In genomic region chr15:58484794-58485600, GRCh38 we compare ENCODE assay signal across 11 cellular contexts. TPM values are rescaled to one million over a fixed set of nuclear protein-coding genes. Genes with fewer than 3 reads are reported as not detected.
A peak's percentile ranks its signal among the peaks of the same experiment; 100 is the strongest.
DNase-seq lines count a peak whose midpoint lies in the region; ATAC-seq, FAIRE-seq and TF ChIP-seq lines count a peak whose summit lies in the region.
"Had no signal": no experiment of that assay in that cellular context is flagged by ENCODE, and none has a peak within 500 bp of the region (broad histone marks: within the 10 kb centered on the region; RNA-seq: fewer than 3 reads in every experiment).

No MANE protein-coding gene starts in this region.

- no peaks in the 10 kb centered on the region for H3K27me3 ChIP-seq in right lobe of liver
- no peaks in the 10 kb centered on the region for H3K27me3 ChIP-seq in HepG2 (ENCODE audit: control insufficient read depth in 1 of 2, insufficient read depth in 2 of 2, low read length in 2 of 2)
- no peaks in the 10 kb centered on the region for H3K27me3 ChIP-seq in transverse colon
- H3K27me3 ChIP-seq: suprapubic skin had no signal

- no peaks in the 10 kb centered on the region for H3K36me3 ChIP-seq in right lobe of liver
- H3K36me3 ChIP-seq in HepG2 (replicated peaks in 1 of 2; ENCODE audit: control insufficient read depth in 1 of 2, insufficient read depth in 2 of 2, low read length in 2 of 2) = no peaks in the 10 kb centered on the region
- H3K36me3 ChIP-seq in transverse colon = no peaks in the 10 kb centered on the region
- H3K36me3 ChIP-seq: suprapubic skin had no signal

- no peak for TF ChIP-seq EP300 in HepG2 (IDR thresholded peaks at IDR 0.05; ENCODE audit: low read depth in 2 of 2, low read length in 2 of 2)
- no peak for TF ChIP-seq EP300 in HepG2 (CRISPR knock-in tag; IDR thresholded peaks at IDR 0.05; ENCODE audit: borderline replicate concordance)
- no peak for TF ChIP-seq EP300 in transverse colon (IDR thresholded peaks at IDR 0.05; ENCODE audit: low read depth)

- in situ Hi-C loops in HepG2 (cut with HindIII; ENCODE audit: extremely low pct_ligation_motif_present, low pct_unique_long_range_greater_than_20kb) = no loop called here
- in situ Hi-C loops in transverse colon (cut with MboI; ENCODE audit: low pct_ligation_motif_present in 1 of 4, low pct_unique_long_range_greater_than_20kb in 1 of 4, low sequenced_read_pairs in 3 of 4) = no loop called here
- in situ Hi-C loops in GM13977 (cut with MboI; ENCODE audit: low pct_unique_long_range_greater_than_20kb, low sequenced_read_pairs, unreplicated experiment) = no loop called here

- no peak for DNase-seq in right lobe of liver
- no peak for DNase-seq in HepG2 (ENCODE audit: low spot score)
- peak; percentile 58 for DNase-seq in SIG-M5 treated with dmso at 0.1 percent for 504 hours (lab: John Stamatoyannopoulos, UW; ENCODE audit: unreplicated experiment)
- DNase-seq in central memory CD4-positive, alpha-beta T cell = peak; percentile 56
- peak; percentile 22 for DNase-seq in transverse colon
- DNase-seq in stimulated activated CD4-positive, alpha-beta T cell treated with anti-CD3 and anti-CD28 coated beads, Interleukin-2, amount 100 ng/mL, for 24 hours = no peak
- DNase-seq in GM13977 (ENCODE audit: low spot score) = no peak
- DNase-seq: SK-N-SH had no signal

- H3K4me3 ChIP-seq in right lobe of liver (no peak overlapping the region), HepG2 (replicated peaks in 1 of 3; ENCODE audit: insufficient read depth in 1 of 3, low read depth in 2 of 3, low read length in 3 of 3) (no peak overlapping the region), transverse colon (no peak overlapping the region)
- H3K4me3 ChIP-seq: suprapubic skin had no signal

- TF ChIP-seq POLR2A in right lobe of liver (IDR thresholded peaks at IDR 0.05) (no peak), HepG2 (IDR thresholded peaks at IDR 0.05; ENCODE audit: insufficient read depth in 1 of 2, low read depth in 2 of 2, low read length in 2 of 2) (no peak), transverse colon (IDR thresholded peaks at IDR 0.05) (no peak)

- H3K9ac ChIP-seq in HepG2 (ENCODE audit: insufficient read depth, low read depth, low read length) = no peak overlapping the region
- H3K9ac ChIP-seq: SK-N-SH had no signal

- intact Hi-C loops in right lobe of liver (cut with DNase I) = no loop called here
- intact Hi-C loops in HepG2 (cut with micrococcal nuclease; ENCODE audit: unreplicated experiment) = no loop called here
- intact Hi-C loops in transverse colon (cut with DNase I; ENCODE audit: low total_unique reads) = no loop called here

- POLR2A ChIA-PET in HepG2 (lab: Yijun Ruan, JAX) = no interaction called here

- no peaks in the 10 kb centered on the region for H4K20me1 ChIP-seq in HepG2 (ENCODE audit: insufficient read depth, low read length)

- peak; percentile 26 to 55 (median 46) for ATAC-seq in right lobe of liver
- no peak for ATAC-seq in HepG2
- no peak for ATAC-seq in GM21447 (IDR thresholded peaks at IDR 0.05; ENCODE audit: unreplicated experiment)

- WGBS in right lobe of liver (ENCODE audit: insufficient coverage, low coverage, low lambda C conversion rate, missing lambda C conversion rate) = 63% methylated on average over 7 of the region's 13 CpGs
- WGBS in HepG2 (ENCODE audit: low lambda C conversion rate) = 86% methylated on average over 12 of the region's 13 CpGs
- WGBS in transverse colon (ENCODE audit: low coverage in 1 of 2), 2 donors = 80 to 87% methylated on average over 9 to 13 of the region's 13 CpGs

- H3K4me2 ChIP-seq in HepG2 (ENCODE audit: low read depth, low read length) = no peak overlapping the region
- H3K4me2 ChIP-seq: SK-N-SH had no signal

- no peaks in the 10 kb centered on the region for H3K9me3 ChIP-seq in right lobe of liver
- H3K9me3 ChIP-seq in HepG2 (ENCODE audit: low read length) = peaks cover 6% of the 10 kb centered on the region; the same call in 1 of the 2 replicates
- peaks cover 0 to 6% of the 10 kb centered on the region in 2 donors for H3K9me3 ChIP-seq in transverse colon
- H3K9me3 ChIP-seq: SK-N-SH, suprapubic skin had no signal

- H3K27ac ChIP-seq in right lobe of liver (no peak overlapping the region), HepG2 (ENCODE audit: extremely low read length, insufficient read depth, low read length) (no peak overlapping the region), transverse colon (no peak overlapping the region)
- H3K27ac ChIP-seq: suprapubic skin had no signal

- H3K79me2 ChIP-seq in HepG2 (ENCODE audit: insufficient read depth, low read length) = no peaks in the 10 kb centered on the region

- CTCF ChIA-PET in HepG2 (lab: Yijun Ruan, JAX; ENCODE audit: low intra/inter-chr PET ratio, low total read pairs) = no interaction called here

- no TSS peak for BruUV-seq in HepG2 (replicated peaks; lab: Mats Ljungman, UMichigan)

- TF ChIP-seq CTCF in right lobe of liver (IDR thresholded peaks at IDR 0.05) (no peak), HepG2 (CRISPR knock-in tag; IDR thresholded peaks at IDR 0.05) (no peak), transverse colon (IDR thresholded peaks at IDR 0.05) (no peak), GM13977 (IDR thresholded peaks at IDR 0.05; ENCODE audit: extremely low read depth, insufficient read depth, missing control alignments) (no peak)

- no peak for TF ChIP-seq RAD21 in HepG2 (CRISPR knock-in tag; IDR thresholded peaks at IDR 0.05)

- H2AFZ ChIP-seq in HepG2 (ENCODE audit: low read length) = no peak overlapping the region

- FAIRE-seq in HepG2 (lab: Jason Lieb, UNC) = no peak

- no peaks in the 10 kb centered on the region for H3K4me1 ChIP-seq in right lobe of liver
- H3K4me1 ChIP-seq in HepG2 (ENCODE audit: insufficient read depth, low read length) = peaks cover 6% of the 10 kb centered on the region; the same call in 1 of the 2 replicates
- H3K4me1 ChIP-seq in transverse colon = peaks cover 0 to 3% (median 0%) of the 10 kb centered on the region in 4 donors

TF ChIP-seq in HepG2, 621 proteins besides CTCF, POLR2A, EP300 and RAD21 (continues in another document):
- no peak for TF ChIP-seq ZSCAN31 (CRISPR knock-in tag; IDR thresholded peaks at IDR 0.05; ENCODE audit: low read depth)
- no peak for TF ChIP-seq KMT2A (CRISPR knock-in tag; IDR thresholded peaks at IDR 0.05)
- no peak for TF ChIP-seq MIXL1 (CRISPR knock-in tag; IDR thresholded peaks at IDR 0.05)
- TF ChIP-seq SKI (IDR thresholded peaks at IDR 0.05; ENCODE audit: partially characterized antibody) = no peak
- TF ChIP-seq ZHX1 (CRISPR knock-in tag; IDR thresholded peaks at IDR 0.05; ENCODE audit: low read depth) = no peak
- no peak for TF ChIP-seq ZNF431 (CRISPR knock-in tag; IDR thresholded peaks at IDR 0.05; ENCODE audit: borderline replicate concordance, low read depth)
- TF ChIP-seq JUND (CRISPR knock-in tag; IDR thresholded peaks at IDR 0.05) = no peak

RNA-seq across cellular contexts. Expression of gene LIPC, which starts 53.2 kb away (rescaled TPM):
- 100 to 1,000 TPM in 2 of 6 experiments, 10 to 100 TPM in 4; 31.1 to 213 (median 86.1) TPM for total RNA-seq in right lobe of liver
- total RNA-seq in HepG2 (2016; rRNA removed; fragmentation: Illumina TruSeq; extraction: Trizol) = 15.0 and 26.0 TPM in 2 replicates
- 3.6 and 5.6 TPM in 2 replicates for total RNA-seq in HepG2 (2016; cell fraction: cytosol; rRNA removed; fragmentation: Illumina TruSeq; extraction: Trizol; ENCODE audit: low read depth)
- 14.4 and 27.2 TPM in 2 replicates for total RNA-seq in HepG2 (2016; cell fraction: insoluble cytoplasmic fraction; rRNA removed; fragmentation: Illumina TruSeq; extraction: Trizol)
- total RNA-seq in HepG2 (2016; cell fraction: membrane; rRNA removed; fragmentation: Illumina TruSeq; extraction: Trizol) = 9.5 and 11.4 TPM in 2 replicates
- total RNA-seq in HepG2 (2016; cell fraction: nucleus; rRNA removed; fragmentation: Illumina TruSeq; extraction: Trizol) = 31.9 and 35.6 TPM in 2 replicates
- 38.0 and 46.9 TPM in 2 replicates for polyA plus RNA-seq in HepG2 (2011; rRNA removed)
- 32.6 and 40.5 TPM in 2 replicates for polyA plus RNA-seq in HepG2 (2011; cell fraction: cytosol; rRNA removed)
- polyA plus RNA-seq in HepG2 (2011; cell fraction: nucleus; rRNA removed) = 25.6 and 27.7 TPM in 2 replicates
- 28.9 and 34.2 TPM in 2 replicates for polyA plus RNA-seq in HepG2 (2012)
- polyA plus RNA-seq in HepG2 (2016; cell fraction: cytosol; fragmentation: Illumina TruSeq; extraction: Trizol; ENCODE audit: low read depth) = 9.2 and 9.9 TPM in 2 replicates
- 20.8 and 21.9 TPM in 2 replicates for polyA plus RNA-seq in HepG2 (2016; cell fraction: insoluble cytoplasmic fraction; fragmentation: Illumina TruSeq; extraction: Trizol; ENCODE audit: low read depth)
- polyA plus RNA-seq in HepG2 (2016; cell fraction: membrane; fragmentation: Illumina TruSeq; extraction: Trizol; ENCODE audit: low read depth) = 13.3 and 17.3 TPM in 2 replicates
- 46.6 and 49.7 TPM in 2 replicates for polyA plus RNA-seq in HepG2 (2016; cell fraction: nucleus; fragmentation: Illumina TruSeq; extraction: Trizol; ENCODE audit: insufficient read depth, low read depth)
- polyA minus RNA-seq in HepG2 (2011; rRNA and poly(A)+ RNA removed; ENCODE audit: low replicate concordance) = 66.7 TPM in 1 of 2 replicates, not detected in the other
- 17.8 and 19.8 TPM in 2 replicates for polyA minus RNA-seq in HepG2 (2011; cell fraction: cytosol; rRNA and poly(A)+ RNA removed)
- polyA minus RNA-seq in HepG2 (2011; cell fraction: nucleus; rRNA and poly(A)+ RNA removed) = 21.2 and 25.1 TPM in 2 replicates
- 1 to 10 TPM in 2 of 4 donors, under 1 TPM in 1, not detected in 1; 0.48 to 8.2 (median 2.6) TPM for total RNA-seq in transverse colon
- total RNA-seq: NCI-H460 had no signal
- polyA plus RNA-seq: SK-N-SH had no signal

Comparison
In these comparisons a context has a peak if more than half of its experiments do, and no peak if none do; other contexts are left out.
1. ATAC-seq: peak in right lobe of liver (4 of 4); none in HepG2 (single experiment) and GM21447 (single experiment).
2. DNase-seq: peak in SIG-M5 treated with dmso at 0.1 percent for 504 hours (single experiment), central memory CD4-positive, alpha-beta T cell (single experiment) and transverse colon (single experiment); none in right lobe of liver (0 of 3), HepG2 (single experiment), stimulated activated CD4-positive, alpha-beta T cell treated with anti-CD3 and anti-CD28 coated beads, Interleukin-2, amount 100 ng/mL, for 24 hours (0 of 2) and GM13977 (single experiment).